ENCODE assay signal across 1 cellular context in genomic region chr4:99843413-99843812, GRCh38.
TF ChIP-seq lines count a peak whose summit lies in the region.

No MANE protein-coding gene starts in this region.

TF ChIP-seq in HCT116, 20 proteins besides CTCF, POLR2A, EP300 and RAD21:
- TF ChIP-seq ZNF274 (IDR thresholded peaks at IDR 0.05; ENCODE audit: low read depth, low read length) (no peak), REST (IDR thresholded peaks at IDR 0.05; ENCODE audit: low read depth) (no peak), ZBTB33 (IDR thresholded peaks at IDR 0.05; ENCODE audit: extremely low read depth, insufficient replicate concordance, low read length) (no peak), ELF1 (IDR thresholded peaks at IDR 0.05; ENCODE audit: borderline replicate concordance, low read depth) (no peak), EGR1 (IDR thresholded peaks at IDR 0.05; ENCODE audit: low read depth) (no peak), SP1 (IDR thresholded peaks at IDR 0.05; ENCODE audit: low read depth) (no peak), ZFX (IDR thresholded peaks at IDR 0.05) (no peak), FOSL1 (IDR thresholded peaks at IDR 0.05; ENCODE audit: low read depth) (no peak), SRF (IDR thresholded peaks at IDR 0.05; ENCODE audit: low read depth) (no peak), SIN3A (IDR thresholded peaks at IDR 0.05; ENCODE audit: low read depth) (no peak)
TF ChIP-seq in HCT116: peak in this region for 0.
